Comparison of ENCODE assay signal across 9 cellular contexts in the genomic region with DNA sequence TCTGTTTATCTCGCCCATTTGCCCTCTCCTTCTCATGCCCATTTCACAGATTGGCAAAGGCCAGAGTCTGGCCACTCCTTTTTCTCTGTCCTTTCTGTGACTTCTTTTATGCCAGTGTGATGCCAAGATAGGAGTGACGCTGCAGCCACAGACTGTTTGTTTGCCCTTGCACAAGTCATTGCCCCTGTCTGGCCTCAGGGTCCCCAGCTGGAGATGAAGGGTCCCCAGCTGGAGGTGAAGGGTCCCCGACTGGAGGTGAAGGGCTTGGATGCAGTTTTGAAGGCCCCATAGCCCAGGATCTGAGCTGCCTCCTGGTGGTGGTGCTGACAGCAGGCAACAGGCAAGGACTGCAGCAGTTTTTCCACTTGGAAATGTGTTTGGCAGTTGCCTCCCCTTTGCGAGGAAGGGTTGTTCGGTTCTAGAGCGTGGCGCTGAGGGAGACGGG. TPM values are rescaled to one million over a fixed set of nuclear protein-coding genes. Genes with fewer than 3 reads are reported as not detected.
DNase-seq lines count a peak whose midpoint lies in the region; ATAC-seq and TF ChIP-seq lines count a peak whose summit lies in the region.
"Had no signal": no experiment of that assay in that cellular context is flagged by ENCODE, and none has a peak within 500 bp of the region (broad histone marks: within the 10 kb centered on the region; RNA-seq: fewer than 3 reads in every experiment).

No MANE protein-coding gene starts in this region.

- no peak overlapping the region for H3K4me3 Mint-ChIP-seq in Calu3 (ENCODE audit: low read depth, unreplicated experiment)
- H3K4me3 Mint-ChIP-seq in nephron, result peak overlapping the region in 1 of 3 experiments; percentile 34
- H3K4me3 Mint-ChIP-seq in CD8-positive, alpha-beta T cell, result no peak overlapping the region

- no peaks in the 10 kb centered on the region for H3K4me1 Mint-ChIP-seq in Calu3 (ENCODE audit: low read depth, unreplicated experiment)
- H3K4me1 Mint-ChIP-seq in nephron, result peaks cover 70% of the 10 kb centered on the region
- no peaks in the 10 kb centered on the region for H3K4me1 Mint-ChIP-seq in CD8-positive, alpha-beta T cell (ENCODE audit: low read depth)

- no peaks in the 10 kb centered on the region for H3K27me3 ChIP-seq in CD8-positive, alpha-beta T cell (ENCODE audit: insufficient read depth, low read length)

- no peaks in the 10 kb centered on the region for H3K36me3 ChIP-seq in CD8-positive, alpha-beta T cell (ENCODE audit: insufficient read depth, low read length)

- H3K36me3 Mint-ChIP-seq in Calu3 (ENCODE audit: insufficient read depth, unreplicated experiment) (no peaks in the 10 kb centered on the region), nephron (ENCODE audit: low read depth) (no peaks in the 10 kb centered on the region)
- no peaks in the 10 kb centered on the region for H3K36me3 Mint-ChIP-seq in CD8-positive, alpha-beta T cell

- CTCF ChIA-PET in Calu3 (lab: Charles Lee), result interaction anchor here (1.5 kb wide), 1 partner anchor 27 kb away, joined by 3 read pairs; no protein-coding TSS in a partner anchor
- CTCF ChIA-PET in CD8-positive, alpha-beta T cell (lab: Charles Lee), result no interaction called here

- H3K4me3 ChIP-seq in epithelial cell of proximal tubule (ENCODE audit: low read depth, low read length), result no peak overlapping the region
- no peak overlapping the region for H3K4me3 ChIP-seq in CD8-positive, alpha-beta T cell (ENCODE audit: low read depth, low read length)

- DNase-seq in Calu3 (peak; percentile 28), NCI-H446 treated with DMSO at 0.1 percent for 48 hours (lab: John Stamatoyannopoulos, UW) (peak; percentile 15), epithelial cell of proximal tubule (ENCODE audit: low read depth) (no peak), cortex of kidney (lab: John Stamatoyannopoulos, UW) (no peak), NCI-H2171 treated with DMSO at 0.1 percent for 48 hours (lab: John Stamatoyannopoulos, UW) (no peak)
- DNase-seq in CD8-positive, alpha-beta T cell, result no peak
- DNase-seq: NCI-H2081 had no signal

- no peaks in the 10 kb centered on the region for H3K9me3 ChIP-seq in CD8-positive, alpha-beta T cell (ENCODE audit: low read length)

- BruUV-seq in Calu3 (replicated peaks; lab: Mats Ljungman, UMichigan), result no TSS peak

- H3K27ac Mint-ChIP-seq in Calu3 (ENCODE audit: unreplicated experiment) (no peak overlapping the region), nephron (peak overlapping the region; percentile 43 to 88 (median 77))
- H3K27ac Mint-ChIP-seq in CD8-positive, alpha-beta T cell, result no peak overlapping the region

- POLR2A ChIA-PET in CD8-positive, alpha-beta T cell (lab: Charles Lee), result no interaction called here

- no peak for ATAC-seq in GM21576 (IDR thresholded peaks at IDR 0.05; ENCODE audit: unreplicated experiment)
- no peak for ATAC-seq in CD8-positive, alpha-beta T cell

- no peak for TF ChIP-seq CTCF in Calu3 (IDR thresholded peaks at IDR 0.05; ENCODE audit: unreplicated experiment)
- peak; percentile 55 for TF ChIP-seq CTCF in epithelial cell of proximal tubule (conservative IDR thresholded peaks at IDR 0.05; ENCODE audit: low read depth, low read length)
- TF ChIP-seq CTCF in nephron (IDR thresholded peaks at IDR 0.05; ENCODE audit: unreplicated experiment in 3 of 3), result peak; percentile 48 to 57 (median 50)
- no peak for TF ChIP-seq CTCF in CD8-positive, alpha-beta T cell (IDR thresholded peaks at IDR 0.05)

- H3K9me3 Mint-ChIP-seq in Calu3 (ENCODE audit: low read depth, unreplicated experiment) (no peaks in the 10 kb centered on the region), nephron (no peaks in the 10 kb centered on the region)
- no peaks in the 10 kb centered on the region for H3K9me3 Mint-ChIP-seq in CD8-positive, alpha-beta T cell

- no peaks in the 10 kb centered on the region for H3K4me1 ChIP-seq in CD8-positive, alpha-beta T cell (ENCODE audit: insufficient read depth, low read length)

- no peak overlapping the region for H3K27ac ChIP-seq in CD8-positive, alpha-beta T cell (ENCODE audit: low read depth, low read length)

- intact Hi-C loops in Calu3 (cut with micrococcal nuclease; ENCODE audit: unreplicated experiment), result no loop called here
- intact Hi-C loops in CD8-positive, alpha-beta T cell (cut with DNase I, micrococcal nuclease), result no loop called here

- peaks cover 75% of the 10 kb centered on the region for H3K27me3 Mint-ChIP-seq in Calu3 (ENCODE audit: unreplicated experiment)
- H3K27me3 Mint-ChIP-seq in nephron (ENCODE audit: low read depth), result peaks cover 1% of the 10 kb centered on the region
- no peaks in the 10 kb centered on the region for H3K27me3 Mint-ChIP-seq in CD8-positive, alpha-beta T cell (ENCODE audit: low read depth)

RNA-seq across cellular contexts. Expression of a gene that starts 50.8 kb away (rescaled TPM):
- 5.9 and 7.7 TPM in 2 replicates for total RNA-seq in Calu3 (2022)
- total RNA-seq in epithelial cell of proximal tubule, result 0.58 and 2.2 TPM in 2 replicates
- total RNA-seq in CD8-positive, alpha-beta T cell, result 1 to 10 TPM; 1.4 to 2.9 TPM

RNA-seq across cellular contexts. Expression of a gene that starts 55.9 kb away (rescaled TPM):
- total RNA-seq in Calu3 (2022), result 0.07 and 0.39 TPM in 2 replicates
- 0.63 and 0.65 TPM in 2 replicates for total RNA-seq in epithelial cell of proximal tubule
- under 1 TPM; 0.08 TPM for total RNA-seq in CD8-positive, alpha-beta T cell

Comparison
In these comparisons a context has a peak if more than half of its experiments do, and no peak if none do; other contexts are left out.
1. DNase-seq: peak in Calu3 (single experiment) and NCI-H446 treated with DMSO at 0.1 percent for 48 hours (single experiment); none in epithelial cell of proximal tubule (single experiment), CD8-positive, alpha-beta T cell (0 of 7), cortex of kidney (single experiment) and NCI-H2171 treated with DMSO at 0.1 percent for 48 hours (single experiment).
2. H3K27ac Mint-ChIP-seq: peak in nephron (3 of 3); none in Calu3 (single experiment) and CD8-positive, alpha-beta T cell (single experiment).
3. CTCF ChIP-seq: peak in epithelial cell of proximal tubule (single experiment) and nephron (3 of 3); none in Calu3 (single experiment) and CD8-positive, alpha-beta T cell (single experiment).